Comparison of ENCODE assay signal across 8 cellular contexts in genomic region chr2:148643998-148644884, GRCh38. TPM values are rescaled to one million over a fixed set of nuclear protein-coding genes. Genes with fewer than 3 reads are reported as not detected.
DNase-seq lines count a peak whose midpoint lies in the region; TF ChIP-seq lines count a peak whose summit lies in the region.

TSS of gene EPC2 (plus strand) at chr2:148644751. CDS start at chr2:148645018, 267 bp downstream.

- peak within 1 kb of the TSS; percentile 95 for H3K4me3 Mint-ChIP-seq in neural crest cell

- WGBS in GM23248 (ENCODE audit: low coverage in 1 of 2, low lambda C conversion rate in 2 of 2, missing lambda C conversion rate in 2 of 2), 2 experiments, result 1 to 2% methylated on average over 36 to 85 of the region's 94 CpGs

- H3K27me3 ChIP-seq in GM23248 (replicated peaks; ENCODE audit: insufficient read depth) (no peaks in the 10 kb centered on the region; the same call in 1 of the 2 replicates), stomach smooth muscle (ENCODE audit: control insufficient read depth in 1 of 2, insufficient read depth in 2 of 2, low read length in 2 of 2) (no peaks in the 10 kb centered on the region)

- H3K9me3 Mint-ChIP-seq in neural crest cell, result no peaks in the 10 kb centered on the region

- peak within 1 kb of the TSS; percentile 96 for H2AFZ ChIP-seq in GM23248

- peak within 1 kb of the TSS; percentile 91 for H3K9ac ChIP-seq in GM23248
- peak within 1 kb of the TSS; percentile 77 to 93 for H3K9ac ChIP-seq in stomach smooth muscle (ENCODE audit: low read length in 2 of 2)

- DNase-seq in EH (ENCODE audit: low read depth) (peak; percentile 81), GM23248 (peak; percentile 88), LHCN-M2 (ENCODE audit: low read depth) (peak; percentile 74), SHP77 treated with DMSO at 0.1 percent for 48 hours (lab: John Stamatoyannopoulos, UW) (peak; percentile 9), activated gamma-delta T cell treated with Interleukin-2 at 50 U/mL for 16 hours (peak; percentile 85), foreskin fibroblast (peak; percentile 84 to 96), neural crest cell (ENCODE audit: low read depth, low spot score) (peak; percentile 91)

- peaks cover 4% of the 10 kb centered on the region for H3K36me3 Mint-ChIP-seq in neural crest cell (ENCODE audit: low read depth)

- H3K36me3 ChIP-seq in GM23248 (ENCODE audit: low read depth) (no peaks in the 10 kb centered on the region), stomach smooth muscle (ENCODE audit: control insufficient read depth in 2 of 2, insufficient read depth in 2 of 2, low read length in 2 of 2) (no peaks in the 10 kb centered on the region)

- H3K27ac Mint-ChIP-seq in neural crest cell (ENCODE audit: unreplicated experiment), result peak within 1 kb of the TSS; percentile 100

- H3K4me1 ChIP-seq in GM23248 (ENCODE audit: insufficient read depth) (0 out of 2 replicates have a peak, but pooled peaks cover 5% of the 10 kb centered on the region), stomach smooth muscle (ENCODE audit: control insufficient read depth, insufficient read depth, low read length) (peaks cover 6% of the 10 kb centered on the region)

- no peaks in the 10 kb centered on the region for H3K9me2 ChIP-seq in GM23248 (ENCODE audit: insufficient read depth)

- H3K4me1 Mint-ChIP-seq in neural crest cell, result peaks cover 26% of the 10 kb centered on the region

- peaks cover 39% of the 10 kb centered on the region for H3K79me2 ChIP-seq in GM23248 (ENCODE audit: insufficient read depth)

- in situ Hi-C loops in GM23248 (cut with MboI), result loop anchor here (25.0 kb wide), 2 partner anchors 668 to 918 kb away; no protein-coding TSS in a partner anchor

- peaks cover 26% of the 10 kb centered on the region for H3K27me3 Mint-ChIP-seq in neural crest cell (ENCODE audit: low read depth)

- 0 out of 2 replicates have a peak, but pooled peaks cover 8% of the 10 kb centered on the region for H3F3A ChIP-seq in GM23248 (ENCODE audit: insufficient read depth)

- H3K4me3 ChIP-seq in GM23248 (peak within 1 kb of the TSS; percentile 90), foreskin fibroblast (ENCODE audit: low read depth in 1 of 2, low read length in 2 of 2) (peak within 1 kb of the TSS; percentile 80 to 89), stomach smooth muscle (ENCODE audit: low read length in 2 of 2) (peak within 1 kb of the TSS; percentile 81 to 97)

- H3K27ac ChIP-seq in GM23248 (peak within 1 kb of the TSS; percentile 90), stomach smooth muscle (ENCODE audit: low read length) (peak within 1 kb of the TSS; percentile 90)

- no peak for TF ChIP-seq CTCF in foreskin fibroblast (IDR thresholded peaks at IDR 0.05; ENCODE audit: low read depth, low read length)
- no peak for TF ChIP-seq CTCF in neural crest cell (conservative IDR thresholded peaks at IDR 0.05)

- no peaks in the 10 kb centered on the region for H3K9me3 ChIP-seq in GM23248 (ENCODE audit: low read depth)
- H3K9me3 ChIP-seq in stomach smooth muscle (ENCODE audit: control insufficient read depth in 2 of 2, low read length in 2 of 2), result no peaks in the 10 kb centered on the region

- peaks cover 5% of the 10 kb centered on the region for H4K20me1 ChIP-seq in GM23248 (ENCODE audit: insufficient read depth)

- peak within 1 kb of the TSS; percentile 84 for H3K4me2 ChIP-seq in GM23248 (ENCODE audit: unreplicated experiment)

RNA-seq across cellular contexts. Expression of gene EPC2, which starts in this region (rescaled TPM):
- 15.4 and 20.0 TPM in 2 replicates for total RNA-seq in GM23248 (2014; rRNA removed; shearing (Covaris generic))
- 4.2 TPM in 2 replicates for polyA plus RNA-seq in GM23248 (2016; fragmentation: Nextera tagmentation; extraction: Ambion mirVana)
- total RNA-seq in LHCN-M2 (2014; rRNA removed) (11.8 and 13.8 TPM in 2 replicates), neural crest cell (31.6 and 35.3 TPM in 2 replicates)
- polyA plus RNA-seq in LHCN-M2 (2012), result 5.6 TPM

Comparison
In these comparisons a context has a peak if more than half of its experiments do, and no peak if none do; other contexts are left out.
1. Peak in every context shown above with its lines: DNase-seq, H3K4me3 ChIP-seq and H3K27ac ChIP-seq.
2. DNase-seq: peak in every context shown above with its lines; median percentile 91 in neural crest cell; 90 in foreskin fibroblast; 88 in GM23248; 85 in activated gamma-delta T cell treated with Interleukin-2 at 50 U/mL for 16 hours; 81 in EH; 74 in LHCN-M2; 9 in SHP77 treated with DMSO at 0.1 percent for 48 hours.